ENCODE assay signal across 1 cellular context in genomic region chr21:32256226-32256625, GRCh38.
TF ChIP-seq lines count a peak whose summit lies in the region.

No MANE protein-coding gene starts in this region.

TF ChIP-seq in neural cell, 6 proteins besides CTCF, POLR2A, EP300 and RAD21 (continued from another document):
- TF ChIP-seq REST (IDR thresholded peaks at IDR 0.05; ENCODE audit: borderline replicate concordance), result no peak
- no peak for TF ChIP-seq MXI1 (conservative IDR thresholded peaks at IDR 0.05; ENCODE audit: poor library complexity, severe bottlenecking)
- no peak for TF ChIP-seq POLR2AphosphoS5 (IDR thresholded peaks at IDR 0.05)
TF ChIP-seq in neural cell: peak in this region for 0.
